ENCODE assay signal across 23 cellular contexts in genomic region chr3:115958531-115958930, GRCh38.
"Had no signal": no experiment of that assay in that cellular context is flagged by ENCODE, and none has a peak within 500 bp of the region (broad histone marks: within the 10 kb centered on the region; RNA-seq: fewer than 3 reads in every experiment).

No MANE protein-coding gene starts in this region.

- H3K9me3 ChIP-seq: SK-N-SH had no signal

- H3K27ac ChIP-seq: brain microvascular endothelial cell, cardiac muscle cell, coronary artery, VCaP had no signal

- H3K36me3 Mint-ChIP-seq: activated naive CD4-positive, alpha-beta T cell treated with anti-CD3 and anti-CD28 coated beads, Interleukin-2, amount 10 ng/mL, durations not matched to agents 7 days and 5 days; activated naive CD8-positive, alpha-beta T cell treated with anti-CD3 and anti-CD28 coated beads for 36 hours had no signal

- DNase-seq: activated CD4-positive, alpha-beta T cell treated with anti-CD3 and anti-CD28 coated beads for 4 hours; activated CD8-positive, alpha-beta memory T cell treated with anti-CD3 and anti-CD28 coated beads, Interleukin-2, amount 50 U/mL, for 4 hours; activated CD8-positive, alpha-beta T cell treated with anti-CD3 and anti-CD28 coated beads for 36 hours; activated gamma-delta T cell treated with Interleukin-2 at 50 U/mL for 16 hours; activated naive CD4-positive, alpha-beta T cell treated with anti-CD3 and anti-CD28 coated beads, Interleukin-2, amount 10 ng/mL, durations not matched to agents 7 days and 5 days; activated naive CD8-positive, alpha-beta T cell treated with anti-CD3 and anti-CD28 coated beads for 36 hours; activated T-cell treated with anti-CD3 and anti-CD28 coated beads, Interleukin-2, amount 50 U/mL, for 72 hours; brain microvascular endothelial cell; Karpas-422; MM.1S; NCI-H1105; NCI-H1436; NCI-H187 treated with DMSO at 0.1 percent for 48 hours; NCI-H2081 treated with DMSO at 0.1 percent for 48 hours; NCI-H226; NCI-H510A; SIG-M5; SK-N-SH; T-helper 1 cell had no signal

- H3K27ac Mint-ChIP-seq: activated CD8-positive, alpha-beta T cell treated with anti-CD3 and anti-CD28 coated beads for 36 hours; activated naive CD4-positive, alpha-beta T cell treated with anti-CD3 and anti-CD28 coated beads, Interleukin-2, amount 10 ng/mL, durations not matched to agents 7 days and 5 days; activated naive CD8-positive, alpha-beta T cell treated with anti-CD3 and anti-CD28 coated beads for 36 hours; activated T-cell treated with anti-CD3 and anti-CD28 coated beads, Interleukin-2, amount 50 U/mL, for 72 hours; activated T-helper 2 cell treated with anti-CD3 and anti-CD28 coated beads, Interferon-gamma antibody, Interleukin-2, Interleukin-4, amounts not matched to agents 10 μg/mL and 5 μg/mL and 100 μg/mL, durations not matched to agents 14 hours and 24 hours and 36 hours had no signal

- ATAC-seq: activated CD8-positive, alpha-beta T cell treated with anti-CD3 and anti-CD28 coated beads for 36 hours; activated T-cell treated with anti-CD3 and anti-CD28 coated beads, Interleukin-2, amount 50 U/mL, for 72 hours had no signal

- H3K4me3 Mint-ChIP-seq: activated CD8-positive, alpha-beta T cell treated with anti-CD3 and anti-CD28 coated beads for 36 hours; activated naive CD4-positive, alpha-beta T cell treated with anti-CD3 and anti-CD28 coated beads, Interleukin-2, amount 10 ng/mL, durations not matched to agents 7 days and 5 days; activated naive CD8-positive, alpha-beta T cell treated with anti-CD3 and anti-CD28 coated beads for 36 hours; activated T-cell treated with anti-CD3 and anti-CD28 coated beads, Interleukin-2, amount 50 U/mL, for 72 hours had no signal

- H3K36me3 ChIP-seq: brain microvascular endothelial cell, cardiac muscle cell had no signal

- H3K4me3 ChIP-seq: cardiac muscle cell, coronary artery had no signal

- H3K9me3 Mint-ChIP-seq: activated CD8-positive, alpha-beta T cell treated with anti-CD3 and anti-CD28 coated beads for 36 hours; activated naive CD4-positive, alpha-beta T cell treated with anti-CD3 and anti-CD28 coated beads, Interleukin-2, amount 10 ng/mL, durations not matched to agents 7 days and 5 days; activated naive CD8-positive, alpha-beta T cell treated with anti-CD3 and anti-CD28 coated beads for 36 hours; activated T-cell treated with anti-CD3 and anti-CD28 coated beads, Interleukin-2, amount 50 U/mL, for 72 hours; activated T-helper 2 cell treated with anti-CD3 and anti-CD28 coated beads, Interferon-gamma antibody, Interleukin-2, Interleukin-4, amounts not matched to agents 10 μg/mL and 5 μg/mL and 100 μg/mL, durations not matched to agents 14 hours and 24 hours and 36 hours had no signal

- H3K27me3 ChIP-seq: brain microvascular endothelial cell, cardiac muscle cell had no signal

- H3K4me1 Mint-ChIP-seq: activated naive CD4-positive, alpha-beta T cell treated with anti-CD3 and anti-CD28 coated beads, Interleukin-2, amount 10 ng/mL, durations not matched to agents 7 days and 5 days; activated naive CD8-positive, alpha-beta T cell treated with anti-CD3 and anti-CD28 coated beads for 36 hours had no signal

- H3K27me3 Mint-ChIP-seq: activated CD8-positive, alpha-beta T cell treated with anti-CD3 and anti-CD28 coated beads for 36 hours; activated naive CD4-positive, alpha-beta T cell treated with anti-CD3 and anti-CD28 coated beads, Interleukin-2, amount 10 ng/mL, durations not matched to agents 7 days and 5 days; activated naive CD8-positive, alpha-beta T cell treated with anti-CD3 and anti-CD28 coated beads for 36 hours had no signal
